Comparison of ENCODE assay signal across 27 cellular contexts in the genomic region with DNA sequence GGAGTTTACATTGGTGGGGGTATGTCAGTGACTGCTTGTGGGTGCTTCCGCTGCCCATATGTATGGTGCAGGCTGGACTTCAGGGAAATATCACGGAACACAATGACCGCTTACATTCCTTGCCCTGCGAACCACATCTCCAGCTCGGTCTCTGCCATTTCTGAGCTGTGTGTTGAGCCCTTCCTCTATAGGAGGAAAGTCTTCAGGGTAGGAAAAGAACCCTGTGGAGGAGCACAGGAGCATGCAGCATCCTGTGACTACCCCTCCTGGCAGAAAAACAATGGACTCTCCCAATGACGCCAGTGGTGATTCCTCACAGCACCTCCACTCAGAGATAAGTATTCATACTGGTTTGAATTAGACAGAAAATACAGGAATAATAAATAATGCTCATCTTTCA.
"Had no signal": no experiment of that assay in that cellular context is flagged by ENCODE, and none has a peak within 500 bp of the region (broad histone marks: within the 10 kb centered on the region; RNA-seq: fewer than 3 reads in every experiment).

No MANE protein-coding gene starts in this region.

- H3K4me1 ChIP-seq: testis, thyroid gland, tibial artery, transverse colon, upper lobe of left lung, upper lobe of right lung had no signal

- H3K27ac Mint-ChIP-seq: stimulated activated effector memory CD8-positive, alpha-beta T cell treated with anti-CD3 and anti-CD28 coated beads, Interleukin-12 subunit alpha, Interleukin-12 subunit beta, amount 100 ng/mL, for 72 hours; stimulated activated memory B cell treated with anti-CD40 and anti-IgM and Interleukin-4, amounts not matched to agents 10 μg/mL and 1 μg/mL and 100 μg/mL, for 72 hours; stimulated activated naive CD8-positive, alpha-beta T cell treated with anti-CD3 and anti-CD28 coated beads, Interleukin-15, Interleukin-2, amounts not matched to agents 100 ng/mL and 50 ng/mL, for 24 hours; type B pancreatic cell had no signal

- H3K36me3 Mint-ChIP-seq: stimulated activated effector memory CD8-positive, alpha-beta T cell treated with anti-CD3 and anti-CD28 coated beads, Interleukin-12 subunit alpha, Interleukin-12 subunit beta, amount 100 ng/mL, for 72 hours; stimulated activated memory B cell treated with anti-CD40 and anti-IgM and Interleukin-4, amounts not matched to agents 10 μg/mL and 1 μg/mL and 100 μg/mL, for 72 hours had no signal

- ATAC-seq: stimulated activated effector memory CD8-positive, alpha-beta T cell treated with anti-CD3 and anti-CD28 coated beads, Interleukin-12 subunit alpha, Interleukin-12 subunit beta, amount 100 ng/mL, for 72 hours; stimulated activated memory B cell treated with anti-CD40 and anti-IgM and Interleukin-4, amounts not matched to agents 10 μg/mL and 1 μg/mL and 100 μg/mL, for 72 hours; stimulated activated naive B cell treated with anti-CD40 and anti-IgM and Interleukin-4, amounts not matched to agents 10 μg/mL and 1 μg/mL and 100 μg/mL, for 72 hours; stimulated activated naive CD8-positive, alpha-beta T cell treated with anti-CD3 and anti-CD28 coated beads, Interleukin-15, amount 100 ng/mL, for 72 hours; stimulated activated naive CD8-positive, alpha-beta T cell treated with anti-CD3 and anti-CD28 coated beads, Interleukin-15, Interleukin-2, amounts not matched to agents 100 U/mL and 50 U/mL, for 24 hours; upper lobe of right lung had no signal

- H3K27me3 Mint-ChIP-seq: stimulated activated memory B cell treated with anti-CD40 and anti-IgM and Interleukin-4, amounts not matched to agents 10 μg/mL and 1 μg/mL and 100 μg/mL, for 72 hours; stimulated activated naive B cell treated with anti-CD40 and anti-IgM and Interleukin-4, amounts not matched to agents 10 μg/mL and 1 μg/mL and 100 μg/mL, for 72 hours; stimulated activated naive CD8-positive, alpha-beta T cell treated with anti-CD3 and anti-CD28 coated beads, Interleukin-15, amount 100 ng/mL, for 72 hours; stimulated activated naive CD8-positive, alpha-beta T cell treated with anti-CD3 and anti-CD28 coated beads, Interleukin-15, Interleukin-2, amounts not matched to agents 100 ng/mL and 50 ng/mL, for 24 hours; type B pancreatic cell had no signal

- H3K9me3 Mint-ChIP-seq: stimulated activated effector memory CD8-positive, alpha-beta T cell treated with anti-CD3 and anti-CD28 coated beads, Interleukin-12 subunit alpha, Interleukin-12 subunit beta, amount 100 ng/mL, for 72 hours; stimulated activated memory B cell treated with anti-CD40 and anti-IgM and Interleukin-4, amounts not matched to agents 10 μg/mL and 1 μg/mL and 100 μg/mL, for 72 hours; stimulated activated naive B cell treated with anti-CD40 and anti-IgM and Interleukin-4, amounts not matched to agents 10 μg/mL and 1 μg/mL and 100 μg/mL, for 72 hours; stimulated activated naive CD8-positive, alpha-beta T cell treated with anti-CD3 and anti-CD28 coated beads, Interleukin-15, amount 100 ng/mL, for 72 hours had no signal

- H3K27ac ChIP-seq: stomach, suprapubic skin, testis, thoracic aorta, thyroid gland, tibial artery, tibial nerve, transverse colon, upper lobe of left lung, upper lobe of right lung, uterus had no signal

- H3K9me3 ChIP-seq: stomach, suprapubic skin, testis, thoracic aorta, thyroid gland, tibial artery, tibial nerve, transverse colon, upper lobe of left lung, upper lobe of right lung, uterus had no signal

- H3K36me3 ChIP-seq: stomach, suprapubic skin, thoracic aorta, thyroid gland, tibial artery, tibial nerve, transverse colon, upper lobe of left lung, upper lobe of right lung, uterus had no signal

- H3K4me3 Mint-ChIP-seq: stimulated activated effector memory CD8-positive, alpha-beta T cell treated with anti-CD3 and anti-CD28 coated beads, Interleukin-12 subunit alpha, Interleukin-12 subunit beta, amount 100 ng/mL, for 72 hours; stimulated activated memory B cell treated with anti-CD40 and anti-IgM and Interleukin-4, amounts not matched to agents 10 μg/mL and 1 μg/mL and 100 μg/mL, for 72 hours; stimulated activated naive B cell treated with anti-CD40 and anti-IgM and Interleukin-4, amounts not matched to agents 10 μg/mL and 1 μg/mL and 100 μg/mL, for 72 hours; stimulated activated naive CD8-positive, alpha-beta T cell treated with anti-CD3 and anti-CD28 coated beads, Interleukin-15, amount 100 ng/mL, for 72 hours; stimulated activated naive CD8-positive, alpha-beta T cell treated with anti-CD3 and anti-CD28 coated beads, Interleukin-15, Interleukin-2, amounts not matched to agents 100 ng/mL and 50 ng/mL, for 24 hours; type B pancreatic cell had no signal

- DNase-seq: stimulated activated CD4-positive, alpha-beta T cell treated with anti-CD3 and anti-CD28 coated beads, Interleukin-1b, Interleukin-23, amount 100 ng/mL, for 48 hours; stimulated activated CD4-positive, alpha-beta T cell treated with anti-CD3 and anti-CD28 coated beads, Interleukin-2, amount 100 ng/mL, for 24 hours; stimulated activated CD4-positive, alpha-beta T cell treated with anti-CD3 and anti-CD28 coated beads, Interleukin-4, amount 100 ng/mL, for 1 hour; stimulated activated CD4-positive, alpha-beta T cell treated with anti-CD3 and anti-CD28 coated beads, Interleukin-4, amount 100 ng/mL, for 24 hours; stimulated activated CD4-positive, alpha-beta T cell treated with anti-CD3 and anti-CD28 coated beads, Interleukin-4, amount 100 ng/mL, for 4 hours; stimulated activated CD8-positive, alpha-beta memory T cell treated with anti-CD3 and anti-CD28 coated beads, Interleukin-4, amount 100 ng/mL, for 48 hours; stimulated activated naive B cell treated with anti-CD40 and anti-IgM and Interleukin-4, amounts not matched to agents 10 μg/mL and 1 μg/mL and 100 μg/mL, for 72 hours; stimulated activated naive CD4-positive, alpha-beta T cell; stimulated activated naive CD4-positive, alpha-beta T cell treated with Interleukin-2 at 50 U/mL for 16 hours; stimulated activated naive CD8-positive, alpha-beta T cell treated with anti-CD3 and anti-CD28 coated beads, Interleukin-15, amount 100 ng/mL, for 72 hours; stimulated activated naive CD8-positive, alpha-beta T cell treated with anti-CD3 and anti-CD28 coated beads, Interleukin-15, Interleukin-2, amounts not matched to agents 100 U/mL and 50 U/mL, for 24 hours; stomach; substantia nigra; testis; thyroid gland; tibial artery; transverse colon; upper lobe of left lung; upper lobe of right lung; uterus had no signal

- H3K27me3 ChIP-seq: stomach, suprapubic skin, testis, thyroid gland, tibial artery, tibial nerve, transverse colon, upper lobe of left lung, upper lobe of right lung, uterus had no signal

- H3K4me3 ChIP-seq: stomach, suprapubic skin, testis, thoracic aorta, thyroid gland, tibial artery, tibial nerve, transverse colon, upper lobe of left lung, upper lobe of right lung, uterus had no signal
